Comparison of ENCODE assay signal across 8 cellular contexts in genomic region chr5:177494356-177495195, GRCh38. TPM values are rescaled to one million over a fixed set of nuclear protein-coding genes. Genes with fewer than 3 reads are reported as not detected.
A peak's percentile ranks its signal among the peaks of the same experiment; 100 is the strongest.
DNase-seq lines count a peak whose midpoint lies in the region; ATAC-seq and TF ChIP-seq lines count a peak whose summit lies in the region.

No MANE protein-coding gene starts in this region.

- H3K36me3 Mint-ChIP-seq in CD14-positive monocyte: peaks cover 29 to 41% of the 10 kb centered on the region in 2 donors
- H3K36me3 Mint-ChIP-seq in WTC11: peaks cover 19% of the 10 kb centered on the region

- no peak overlapping the region for H2AFZ ChIP-seq in parathyroid adenoma

- DNase-seq in CD14-positive monocyte (ENCODE audit: low spot score) (peak; percentile 95), WTC11 (ENCODE audit: low spot score) (peak; percentile 75), DMS153 treated with DMSO at 0.1 percent for 48 hours (lab: John Stamatoyannopoulos, UW; ENCODE audit: unreplicated experiment) (no peak)
- DNase-seq in effector CD8-positive, alpha-beta T cell (lab: John Stamatoyannopoulos, UW): no peak

- CTCF ChIA-PET in WTC11 (lab: Charles Lee): interaction anchor here (0.6 to 11.2 kb wide), 18 partner anchors 13 to 958 kb away, joined by 3 to 230 read pairs (median 5); partner anchors contain the start of genes DBN1, DDX41 and DOK3

- no peak for TF ChIP-seq EP300 in gastroesophageal sphincter (IDR thresholded peaks at IDR 0.05)

- H3K79me2 ChIP-seq in parathyroid adenoma: no peaks in the 10 kb centered on the region

- peaks cover 0 to 2% (median 0%) of the 10 kb centered on the region in 7 donors for H3K9me3 Mint-ChIP-seq in CD14-positive monocyte
- no peaks in the 10 kb centered on the region for H3K9me3 Mint-ChIP-seq in WTC11

- peaks cover 40% of the 10 kb centered on the region for H3K4me1 ChIP-seq in HUES6 (ENCODE audit: control insufficient read depth, insufficient read depth, low read length)
- H3K4me1 ChIP-seq in gastroesophageal sphincter: peaks cover 5 to 86% (median 73%) of the 10 kb centered on the region in 3 donors
- peaks cover 20% of the 10 kb centered on the region for H3K4me1 ChIP-seq in parathyroid adenoma

- H3K27me3 ChIP-seq in HUES6 (ENCODE audit: control insufficient read depth, insufficient read depth, low read length) (peaks cover 14% of the 10 kb centered on the region), gastroesophageal sphincter (no peaks in the 10 kb centered on the region), parathyroid adenoma (ENCODE audit: control insufficient read depth, insufficient read depth, low read length) (no peaks in the 10 kb centered on the region)

- no peak overlapping the region for H3K4me2 ChIP-seq in parathyroid adenoma (ENCODE audit: low read length)

- POLR2A ChIA-PET in WTC11 (lab: Charles Lee): interaction anchor here (0.6 to 6.1 kb wide), 6 partner anchors 17 to 652 kb away, joined by 4 to 53 read pairs (median 14); partner anchors contain the start of gene DBN1

- H3K36me3 ChIP-seq in HUES6 (ENCODE audit: control insufficient read depth, insufficient read depth, low read length) (peaks cover 48% of the 10 kb centered on the region), gastroesophageal sphincter (peaks cover 0 to 34% of the 10 kb centered on the region in 2 donors), parathyroid adenoma (ENCODE audit: control insufficient read depth, insufficient read depth, low read length) (no peaks in the 10 kb centered on the region)

- ATAC-seq in WTC11 (peak; percentile 0), gastroesophageal sphincter (peak; percentile 25), HG03565 (IDR thresholded peaks at IDR 0.05; ENCODE audit: unreplicated experiment) (no peak)

- intact Hi-C loops in CD14-positive monocyte (cut with micrococcal nuclease): loop anchor here (2.0 to 10.0 kb wide), 7 partner anchors 14 to 182 kb away; partner anchors contain the start of genes DOK3 (in 1 of the 2), GRK6 (in 1 of the 2), MXD3 (in 1 of the 2) and PFN3 (in 1 of the 2)

- peaks cover 65% of the 10 kb centered on the region for H3K4me1 Mint-ChIP-seq in CD14-positive monocyte
- peaks cover 36% of the 10 kb centered on the region for H3K4me1 Mint-ChIP-seq in WTC11

- peaks cover 13 to 22% (median 14%) of the 10 kb centered on the region in 3 donors for H3K27me3 Mint-ChIP-seq in CD14-positive monocyte (ENCODE audit: low read depth in 3 of 3)
- peaks cover 20% of the 10 kb centered on the region for H3K27me3 Mint-ChIP-seq in WTC11 (ENCODE audit: low read depth)

- no peak for TF ChIP-seq POLR2A in gastroesophageal sphincter (IDR thresholded peaks at IDR 0.05)

- H3K4me3 Mint-ChIP-seq in CD14-positive monocyte: peak overlapping the region; percentile 72 to 78
- H3K4me3 Mint-ChIP-seq in WTC11: no peak overlapping the region

- H3K9me3 ChIP-seq in HUES6 (ENCODE audit: control insufficient read depth, insufficient read depth, low read depth, low read length) (no peaks in the 10 kb centered on the region), gastroesophageal sphincter (no peaks in the 10 kb centered on the region), parathyroid adenoma (ENCODE audit: control insufficient read depth, low read length) (no peaks in the 10 kb centered on the region)

- H3K4me3 ChIP-seq in HUES6 (ENCODE audit: low read depth, low read length) (peak overlapping the region; percentile 74; the same call in 1 of the 2 replicates), gastroesophageal sphincter (peak overlapping the region; percentile 80 to 97), parathyroid adenoma (ENCODE audit: low read depth, low read length) (no peak overlapping the region)

- H3K9ac ChIP-seq in HUES6 (ENCODE audit: low read length): peak overlapping the region; percentile 98
- H3K9ac ChIP-seq in parathyroid adenoma: no peak overlapping the region

- WGBS in gastroesophageal sphincter (ENCODE audit: low coverage in 1 of 2), 2 donors: 0% methylated on average over 3 of the region's 11 CpGs; no CpG with 5 or more reads in 1 of the 2 donors

- H3K27ac Mint-ChIP-seq in CD14-positive monocyte (peak overlapping the region; percentile 97 to 99 (median 98)), WTC11 (no peak overlapping the region; the same call in 1 of the 2 replicates)

- peak overlapping the region; percentile 99 for H3K27ac ChIP-seq in HUES6 (ENCODE audit: low read depth, low read length)
- peak overlapping the region; percentile 96 to 99 (median 99) for H3K27ac ChIP-seq in gastroesophageal sphincter
- H3K27ac ChIP-seq in parathyroid adenoma: peak overlapping the region; percentile 84

- peak; percentile 32 for TF ChIP-seq CTCF in CD14-positive monocyte (IDR thresholded peaks at IDR 0.05)
- TF ChIP-seq CTCF in WTC11 (IDR thresholded peaks at IDR 0.05): no peak; the same call in 1 of the 2 replicates
- TF ChIP-seq CTCF in gastroesophageal sphincter (IDR thresholded peaks at IDR 0.05): peak in 3 of 4 experiments; percentile 26 to 52 (median 27)
- peak; percentile 12 for TF ChIP-seq CTCF in parathyroid adenoma (IDR thresholded peaks at IDR 0.05)

TF ChIP-seq in WTC11, 78 proteins besides CTCF, POLR2A, EP300 and RAD21:
- TF ChIP-seq SP1 (CRISPR knock-in tag; conservative IDR thresholded peaks at IDR 0.05) (no peak), ZNF317 (CRISPR knock-in tag; IDR thresholded peaks at IDR 0.05; ENCODE audit: borderline replicate concordance, low read depth) (no peak), NFATC4 (CRISPR knock-in tag; IDR thresholded peaks at IDR 0.05) (no peak), ATF1 (CRISPR knock-in tag; IDR thresholded peaks at IDR 0.05) (0 out of 2 replicates have a peak, but pooled peaks have one; percentile 27), FOXP1 (CRISPR knock-in tag; IDR thresholded peaks at IDR 0.05; ENCODE audit: borderline replicate concordance) (0 out of 2 replicates have a peak, but pooled peaks have one; percentile 28), CBFB (CRISPR knock-in tag; IDR thresholded peaks at IDR 0.05; ENCODE audit: low read depth) (no peak), ZNF219 (CRISPR knock-in tag; IDR thresholded peaks at IDR 0.05; ENCODE audit: borderline replicate concordance) (no peak), NFYB (CRISPR knock-in tag; conservative IDR thresholded peaks at IDR 0.05; ENCODE audit: low read depth) (no peak), IRF2 (CRISPR knock-in tag; IDR thresholded peaks at IDR 0.05; ENCODE audit: borderline replicate concordance, low read depth) (no peak), EMX1 (CRISPR knock-in tag; IDR thresholded peaks at IDR 0.05) (no peak)
- TF ChIP-seq, protein P1, sequence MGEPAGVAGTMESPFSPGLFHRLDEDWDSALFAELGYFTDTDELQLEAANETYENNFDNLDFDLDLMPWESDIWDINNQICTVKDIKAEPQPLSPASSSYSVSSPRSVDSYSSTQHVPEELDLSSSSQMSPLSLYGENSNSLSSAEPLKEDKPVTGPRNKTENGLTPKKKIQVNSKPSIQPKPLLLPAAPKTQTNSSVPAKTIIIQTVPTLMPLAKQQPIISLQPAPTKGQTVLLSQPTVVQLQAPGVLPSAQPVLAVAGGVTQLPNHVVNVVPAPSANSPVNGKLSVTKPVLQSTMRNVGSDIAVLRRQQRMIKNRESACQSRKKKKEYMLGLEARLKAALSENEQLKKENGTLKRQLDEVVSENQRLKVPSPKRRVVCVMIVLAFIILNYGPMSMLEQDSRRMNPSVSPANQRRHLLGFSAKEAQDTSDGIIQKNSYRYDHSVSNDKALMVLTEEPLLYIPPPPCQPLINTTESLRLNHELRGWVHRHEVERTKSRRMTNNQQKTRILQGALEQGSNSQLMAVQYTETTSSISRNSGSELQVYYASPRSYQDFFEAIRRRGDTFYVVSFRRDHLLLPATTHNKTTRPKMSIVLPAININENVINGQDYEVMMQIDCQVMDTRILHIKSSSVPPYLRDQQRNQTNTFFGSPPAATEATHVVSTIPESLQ (CRISPR knock-in tag; IDR thresholded peaks at IDR 0.05): no peak
- TF ChIP-seq, protein P2, sequence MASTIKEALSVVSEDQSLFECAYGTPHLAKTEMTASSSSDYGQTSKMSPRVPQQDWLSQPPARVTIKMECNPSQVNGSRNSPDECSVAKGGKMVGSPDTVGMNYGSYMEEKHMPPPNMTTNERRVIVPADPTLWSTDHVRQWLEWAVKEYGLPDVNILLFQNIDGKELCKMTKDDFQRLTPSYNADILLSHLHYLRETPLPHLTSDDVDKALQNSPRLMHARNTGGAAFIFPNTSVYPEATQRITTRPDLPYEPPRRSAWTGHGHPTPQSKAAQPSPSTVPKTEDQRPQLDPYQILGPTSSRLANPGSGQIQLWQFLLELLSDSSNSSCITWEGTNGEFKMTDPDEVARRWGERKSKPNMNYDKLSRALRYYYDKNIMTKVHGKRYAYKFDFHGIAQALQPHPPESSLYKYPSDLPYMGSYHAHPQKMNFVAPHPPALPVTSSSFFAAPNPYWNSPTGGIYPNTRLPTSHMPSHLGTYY (CRISPR knock-in tag; IDR thresholded peaks at IDR 0.05): 0 out of 2 replicates have a peak, but pooled peaks have one; percentile 40

RNA-seq across cellular contexts. Expression of gene PDLIM7, which starts 2.8 kb away (rescaled TPM):
- 10 to 100 TPM; 21.6 to 27.2 TPM for polyA plus RNA-seq in CD14-positive monocyte
- total RNA-seq in WTC11 (2021) (124 to 142 TPM (median 139 TPM) in 3 replicates), gastroesophageal sphincter (100 to 1,000 TPM; 336 to 863 (median 437) TPM)

RNA-seq across cellular contexts. Expression of gene DOK3, which starts 15.1 kb away (rescaled TPM):
- polyA plus RNA-seq in CD14-positive monocyte: 10 to 100 TPM; 62.8 to 98.3 TPM
- 9.0 to 9.9 TPM (median 9.0 TPM) in 3 replicates for total RNA-seq in WTC11 (2021)
- 10 to 100 TPM in 1 of 4 donors, 1 to 10 TPM in 3; 6.1 to 16.6 (median 6.6) TPM for total RNA-seq in gastroesophageal sphincter

RNA-seq across cellular contexts. Expression of gene DBN1, which starts 21.1 kb away (rescaled TPM):
- 1 to 10 TPM in 1 of 2 donors, under 1 TPM in 1; 0.71 to 1.6 TPM for polyA plus RNA-seq in CD14-positive monocyte
- total RNA-seq in WTC11 (2021) (267 to 288 TPM (median 269 TPM) in 3 replicates), gastroesophageal sphincter (100 to 1,000 TPM in 3 of 4 donors, 10 to 100 TPM in 1; 87.1 to 154 (median 124) TPM)

RNA-seq across cellular contexts. Expression of gene DDX41, which starts 22.2 kb away (rescaled TPM):
- polyA plus RNA-seq in CD14-positive monocyte: 10 to 100 TPM; 44.9 to 70.3 TPM
- total RNA-seq in WTC11 (2021): 136 to 156 TPM (median 137 TPM) in 3 replicates
- total RNA-seq in gastroesophageal sphincter: 10 to 100 TPM; 64.5 to 80.8 (median 68.5) TPM

RNA-seq across cellular contexts. Expression of gene PRR7, which starts 48.0 kb away (rescaled TPM):
- 1 to 10 TPM; 1.8 to 2.1 TPM for polyA plus RNA-seq in CD14-positive monocyte
- 13.1 to 14.7 TPM (median 14.6 TPM) in 3 replicates for total RNA-seq in WTC11 (2021)
- 1 to 10 TPM in 3 of 4 donors, not detected in 1; 1.6 to 2.7 (median 2.2) TPM for total RNA-seq in gastroesophageal sphincter

Comparison
In these comparisons a context has a peak if more than half of its experiments do, and no peak if none do; other contexts are left out.
1. DNase-seq: peak in CD14-positive monocyte (single experiment) and WTC11 (single experiment); none in effector CD8-positive, alpha-beta T cell (single experiment) and DMS153 treated with DMSO at 0.1 percent for 48 hours (single experiment).
2. Peak in every context shown above with its lines, with median percentiles within 50 percentile points of each other: H3K27ac ChIP-seq.